Comparison of ENCODE assay signal across 8 cellular contexts in genomic region chr3:186108941-186109865, GRCh38. TPM values are rescaled to one million over a fixed set of nuclear protein-coding genes. Genes with fewer than 3 reads are reported as not detected.
DNase-seq lines count a peak whose midpoint lies in the region; ATAC-seq, FAIRE-seq and TF ChIP-seq lines count a peak whose summit lies in the region.

Gene ETV5 (minus strand): TSS chr3:186109089. CDS start chr3:186105868, 3,221 bp downstream.

- intact Hi-C loops in prostate gland (cut with DNase I) = loop anchor here (5.0 kb wide), 2 partner anchors 108 to 172 kb away; partner anchors contain the start of gene TRA2B

- H3K9me3 ChIP-seq in astrocyte (ENCODE audit: insufficient read depth, low read depth, low read length) = no peaks in the 10 kb centered on the region
- no peaks in the 10 kb centered on the region for H3K9me3 ChIP-seq in right atrium auricular region
- H3K9me3 ChIP-seq in prostate gland = no peaks in the 10 kb centered on the region

- H3K27me3 Mint-ChIP-seq in T-helper 2 cell treated with Interferon-gamma antibody and Interleukin-4, amounts not matched to agents 5 μg/mL and 100 μg/mL, for 36 hours (ENCODE audit: low read depth) = peaks cover 85% of the 10 kb centered on the region
- H3K27me3 Mint-ChIP-seq in astrocyte (ENCODE audit: low read depth, unreplicated experiment) = peaks cover 35% of the 10 kb centered on the region

- peak within 1 kb of the TSS; percentile 93 for H3K4me2 ChIP-seq in astrocyte (ENCODE audit: low read length)

- DNase-seq in NCI-H187 treated with DMSO at 0.1 percent for 48 hours (lab: John Stamatoyannopoulos, UW) (peak; percentile 90), astrocyte (ENCODE audit: low read depth) (peak; percentile 99), right atrium auricular region (ENCODE audit: low spot score) (peak; percentile 100), prostate gland (ENCODE audit: low spot score) (peak; percentile 99)
- peak; percentile 91 for DNase-seq in T-helper 2 cell treated with Interferon-gamma antibody and Interleukin-4, amounts not matched to agents 5 μg/mL and 100 μg/mL, for 36 hours (ENCODE audit: low spot score)

- 0% methylated on average over 46 of the region's 63 CpGs for WGBS in prostate gland
- WGBS in urinary bladder = under 1% methylated on average over 63 of the region's 63 CpGs

- ATAC-seq in GM18502 (IDR thresholded peaks at IDR 0.05; ENCODE audit: poor library complexity, unreplicated experiment) (peak; percentile 93), HG02943 (IDR thresholded peaks at IDR 0.05; ENCODE audit: low read depth, unreplicated experiment) (peak; percentile 97)

- FAIRE-seq in astrocyte (lab: Jason Lieb, UNC) = no peak

- H3K79me2 ChIP-seq in astrocyte (ENCODE audit: insufficient read depth, low read length) = peaks cover 36% of the 10 kb centered on the region

- H3K27me3 ChIP-seq in astrocyte (ENCODE audit: insufficient read depth, low read length) (peaks cover 9% of the 10 kb centered on the region), right atrium auricular region (no peaks in the 10 kb centered on the region), prostate gland (replicated peaks; ENCODE audit: insufficient read depth) (no peaks in the 10 kb centered on the region)

- H3K36me3 ChIP-seq in astrocyte (ENCODE audit: insufficient read depth, low read length) (peaks cover 6% of the 10 kb centered on the region), right atrium auricular region (no peaks in the 10 kb centered on the region), prostate gland (no peaks in the 10 kb centered on the region), urinary bladder (ENCODE audit: insufficient read depth) (no peaks in the 10 kb centered on the region)

- H3K9me3 Mint-ChIP-seq in T-helper 2 cell treated with Interferon-gamma antibody and Interleukin-4, amounts not matched to agents 5 μg/mL and 100 μg/mL, for 36 hours = no peaks in the 10 kb centered on the region
- no peaks in the 10 kb centered on the region for H3K9me3 Mint-ChIP-seq in astrocyte (ENCODE audit: unreplicated experiment)

- peak within 1 kb of the TSS; percentile 81 for H3K27ac ChIP-seq in astrocyte (ENCODE audit: low read depth, low read length)
- peak within 1 kb of the TSS; percentile 90 to 94 for H3K27ac ChIP-seq in right atrium auricular region
- H3K27ac ChIP-seq in prostate gland = peak within 1 kb of the TSS; percentile 72 to 82
- peak within 1 kb of the TSS; percentile 34 for H3K27ac ChIP-seq in urinary bladder (ENCODE audit: low read depth)

- H3K4me1 ChIP-seq in astrocyte (ENCODE audit: insufficient read depth, low read length) (peaks cover 22% of the 10 kb centered on the region), right atrium auricular region (peaks cover 0 to 23% of the 10 kb centered on the region in 2 donors), prostate gland (replicated peaks) (no peaks in the 10 kb centered on the region), urinary bladder (ENCODE audit: insufficient read depth) (no peaks in the 10 kb centered on the region)

- TF ChIP-seq CTCF in astrocyte (IDR thresholded peaks at IDR 0.05; ENCODE audit: insufficient read depth, low read depth, low read length) (no peak), right atrium auricular region (IDR thresholded peaks at IDR 0.05) (no peak), prostate gland (IDR thresholded peaks at IDR 0.05) (peak in 1 of 4 experiments; percentile 8)

- peaks cover 27% of the 10 kb centered on the region for H3K4me1 Mint-ChIP-seq in T-helper 2 cell treated with Interferon-gamma antibody and Interleukin-4, amounts not matched to agents 5 μg/mL and 100 μg/mL, for 36 hours (ENCODE audit: low read depth)
- H3K4me1 Mint-ChIP-seq in astrocyte (ENCODE audit: low read depth, unreplicated experiment) = peaks cover 23% of the 10 kb centered on the region

- peak within 1 kb of the TSS; percentile 84 for H2AFZ ChIP-seq in astrocyte (ENCODE audit: low read depth, low read length)

- H3K4me3 Mint-ChIP-seq in T-helper 2 cell treated with Interferon-gamma antibody and Interleukin-4, amounts not matched to agents 5 μg/mL and 100 μg/mL, for 36 hours = peak within 1 kb of the TSS; percentile 89
- peak within 1 kb of the TSS; percentile 88 for H3K4me3 Mint-ChIP-seq in astrocyte (ENCODE audit: unreplicated experiment)

- H4K20me1 ChIP-seq in astrocyte (ENCODE audit: insufficient read depth, low read length) = peaks cover 16% of the 10 kb centered on the region

- peak; percentile 64 for TF ChIP-seq POLR2A in prostate gland (IDR thresholded peaks at IDR 0.05)

- peak within 1 kb of the TSS; percentile 91 for H3K9ac ChIP-seq in astrocyte (ENCODE audit: low read length)

- no peaks in the 10 kb centered on the region for H3K36me3 Mint-ChIP-seq in T-helper 2 cell treated with Interferon-gamma antibody and Interleukin-4, amounts not matched to agents 5 μg/mL and 100 μg/mL, for 36 hours (ENCODE audit: low read depth)
- H3K36me3 Mint-ChIP-seq in astrocyte (ENCODE audit: low read depth, unreplicated experiment) = no peaks in the 10 kb centered on the region

- peak within 1 kb of the TSS; percentile 74 for H3K4me3 ChIP-seq in astrocyte (ENCODE audit: insufficient read depth, low read depth, low read length)
- peak within 1 kb of the TSS; percentile 82 to 83 for H3K4me3 ChIP-seq in right atrium auricular region
- H3K4me3 ChIP-seq in prostate gland = peak within 1 kb of the TSS; percentile 46 to 58
- peak within 1 kb of the TSS; percentile 52 for H3K4me3 ChIP-seq in urinary bladder (ENCODE audit: low read depth, low read length)

- H3K27ac Mint-ChIP-seq in T-helper 2 cell treated with Interferon-gamma antibody and Interleukin-4, amounts not matched to agents 5 μg/mL and 100 μg/mL, for 36 hours = peak within 1 kb of the TSS; percentile 34
- H3K27ac Mint-ChIP-seq in astrocyte (ENCODE audit: unreplicated experiment) = peak within 1 kb of the TSS; percentile 95

RNA-seq across cellular contexts. Expression of gene ETV5, which starts in this region (rescaled TPM):
- 55.3 and 58.3 TPM in 2 replicates for total RNA-seq in astrocyte
- 10 to 100 TPM; 22.8 to 28.7 TPM for total RNA-seq in right atrium auricular region
- 10 to 100 TPM; 16.5 to 17.6 TPM for total RNA-seq in prostate gland
- total RNA-seq in urinary bladder = 12.8 TPM
- 2.6 TPM for polyA plus RNA-seq in urinary bladder

Comparison
In these comparisons a context has a peak if more than half of its experiments do, and no peak if none do; other contexts are left out.
1. Peak in every context shown above with its lines: DNase-seq, ATAC-seq, H3K4me3 ChIP-seq and H3K27ac ChIP-seq.
2. H3K27ac ChIP-seq: peak in every context shown above with its lines; median percentile 92 in right atrium auricular region; 81 in astrocyte; 77 in prostate gland; 34 in urinary bladder.